22 cellular contexts compared by ENCODE assay signal in the genomic region with DNA sequence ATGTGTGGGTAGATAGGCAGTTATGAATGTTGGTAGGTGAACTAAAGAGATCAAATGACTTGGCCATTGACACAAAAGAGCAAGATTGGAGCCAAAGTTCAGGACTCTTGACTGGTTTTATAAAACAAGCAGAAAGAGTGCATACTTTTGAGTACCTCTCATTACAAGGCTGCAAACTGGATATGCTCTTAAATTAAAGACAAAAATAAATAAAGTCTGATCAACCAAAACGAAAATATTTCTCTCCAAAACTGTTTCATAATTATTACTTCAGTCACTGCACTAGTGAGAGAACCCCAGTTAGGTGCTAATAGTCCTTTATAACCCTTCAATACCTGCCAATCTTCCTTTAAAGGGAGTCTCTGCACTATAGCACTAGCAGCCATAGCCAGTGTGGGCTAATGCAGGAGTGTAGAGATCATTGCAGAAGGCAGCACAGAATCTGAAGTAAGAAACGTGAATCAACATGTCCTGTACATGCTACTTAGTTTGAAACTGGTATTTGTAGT.
"Had no signal": no experiment of that assay in that cellular context is flagged by ENCODE, and none has a peak within 500 bp of the region (broad histone marks: within the 10 kb centered on the region; RNA-seq: fewer than 3 reads in every experiment).

No MANE protein-coding gene starts in this region.

- H3K27ac ChIP-seq: body of pancreas, coronary artery, gastrocnemius medialis, heart right ventricle, skin epidermis, tibial artery had no signal

- H3K4me3 ChIP-seq: body of pancreas, coronary artery, gastrocnemius medialis, heart right ventricle, skin epidermis, tibial artery had no signal

- H3K27me3 Mint-ChIP-seq: activated B cell treated with CpG ODN at 0.5 μM for 24 hours; activated naive CD8-positive, alpha-beta T cell treated with anti-CD3 and anti-CD28 coated beads for 36 hours; central memory CD8-positive, alpha-beta T cell; memory B cell; stimulated activated naive B cell treated with anti-CD40 and anti-IgM and Interleukin-4, amounts not matched to agents 10 μg/mL and 1 μg/mL and 100 μg/mL, for 72 hours had no signal

- H3K4me1 ChIP-seq: gastrocnemius medialis, heart right ventricle, tibial artery had no signal

- H3K27me3 ChIP-seq: body of pancreas, gastrocnemius medialis, heart right ventricle, tibial artery had no signal

- H3K36me3 ChIP-seq: gastrocnemius medialis, heart right ventricle, tibial artery had no signal

- H3K36me3 Mint-ChIP-seq: activated naive CD8-positive, alpha-beta T cell treated with anti-CD3 and anti-CD28 coated beads for 36 hours; memory B cell; stimulated activated naive B cell treated with anti-CD40 and anti-IgM and Interleukin-4, amounts not matched to agents 10 μg/mL and 1 μg/mL and 100 μg/mL, for 72 hours had no signal

- ATAC-seq: activated T-cell treated with anti-CD3 and anti-CD28 coated beads, Interleukin-2, amount 50 U/mL, for 72 hours; body of pancreas; gastrocnemius medialis; heart right ventricle; left cardiac atrium; natural killer cell; stimulated activated naive B cell treated with anti-CD40 and anti-IgM and Interleukin-4, amounts not matched to agents 10 μg/mL and 1 μg/mL and 100 μg/mL, for 72 hours had no signal

- H3K9me3 ChIP-seq: body of pancreas, gastrocnemius medialis, tibial artery had no signal

- H3K27ac Mint-ChIP-seq: activated B cell treated with CpG ODN at 0.5 μM for 24 hours; activated naive CD8-positive, alpha-beta T cell treated with anti-CD3 and anti-CD28 coated beads for 36 hours; activated T-cell treated with anti-CD3 and anti-CD28 coated beads, Interleukin-2, amount 50 U/mL, for 72 hours; memory B cell; natural killer cell; stimulated activated naive B cell treated with anti-CD40 and anti-IgM and Interleukin-4, amounts not matched to agents 10 μg/mL and 1 μg/mL and 100 μg/mL, for 72 hours had no signal

- H3K4me3 Mint-ChIP-seq: activated B cell treated with CpG ODN at 0.5 μM for 24 hours; activated naive CD8-positive, alpha-beta T cell treated with anti-CD3 and anti-CD28 coated beads for 36 hours; activated T-cell treated with anti-CD3 and anti-CD28 coated beads, Interleukin-2, amount 50 U/mL, for 72 hours; central memory CD8-positive, alpha-beta T cell; memory B cell; natural killer cell; stimulated activated naive B cell treated with anti-CD40 and anti-IgM and Interleukin-4, amounts not matched to agents 10 μg/mL and 1 μg/mL and 100 μg/mL, for 72 hours had no signal

- DNase-seq: activated B cell treated with CpG ODN at 0.5 μM for 24 hours; activated CD4-positive, alpha-beta T cell treated with anti-CD3 and anti-CD28 coated beads for 48 hours; activated CD8-positive, alpha-beta memory T cell treated with anti-CD3 and anti-CD28 coated beads, Interleukin-2, amount 50 U/mL, for 48 hours; activated gamma-delta T cell treated with Interleukin-2 at 50 U/mL for 16 hours; activated naive CD8-positive, alpha-beta T cell treated with anti-CD3 and anti-CD28 coated beads for 36 hours; activated T-cell treated with anti-CD3 and anti-CD28 coated beads, Interleukin-2, amount 50 U/mL, for 72 hours; amygdala; body of pancreas; gastrocnemius medialis; heart right ventricle; left cardiac atrium; natural killer cell; posterior cingulate gyrus; stimulated activated CD4-positive, alpha-beta T cell treated with anti-CD3 and anti-CD28 coated beads, Interleukin-15, amount 100 ng/mL, for 24 hours; stimulated activated CD4-positive, alpha-beta T cell treated with anti-CD3 and anti-CD28 coated beads, Interleukin-4, amount 100 ng/mL, for 1 hour; stimulated activated naive B cell treated with anti-CD40 and anti-IgM and Interleukin-4, amounts not matched to agents 10 μg/mL and 1 μg/mL and 100 μg/mL, for 72 hours; T-helper 2 cell; tibial artery had no signal

- H3K4me1 Mint-ChIP-seq: activated B cell treated with CpG ODN at 0.5 μM for 24 hours; activated naive CD8-positive, alpha-beta T cell treated with anti-CD3 and anti-CD28 coated beads for 36 hours; central memory CD8-positive, alpha-beta T cell; memory B cell; natural killer cell; stimulated activated naive B cell treated with anti-CD40 and anti-IgM and Interleukin-4, amounts not matched to agents 10 μg/mL and 1 μg/mL and 100 μg/mL, for 72 hours had no signal
